Comparison of ENCODE assay signal across 1 cellular context in the genomic region with DNA sequence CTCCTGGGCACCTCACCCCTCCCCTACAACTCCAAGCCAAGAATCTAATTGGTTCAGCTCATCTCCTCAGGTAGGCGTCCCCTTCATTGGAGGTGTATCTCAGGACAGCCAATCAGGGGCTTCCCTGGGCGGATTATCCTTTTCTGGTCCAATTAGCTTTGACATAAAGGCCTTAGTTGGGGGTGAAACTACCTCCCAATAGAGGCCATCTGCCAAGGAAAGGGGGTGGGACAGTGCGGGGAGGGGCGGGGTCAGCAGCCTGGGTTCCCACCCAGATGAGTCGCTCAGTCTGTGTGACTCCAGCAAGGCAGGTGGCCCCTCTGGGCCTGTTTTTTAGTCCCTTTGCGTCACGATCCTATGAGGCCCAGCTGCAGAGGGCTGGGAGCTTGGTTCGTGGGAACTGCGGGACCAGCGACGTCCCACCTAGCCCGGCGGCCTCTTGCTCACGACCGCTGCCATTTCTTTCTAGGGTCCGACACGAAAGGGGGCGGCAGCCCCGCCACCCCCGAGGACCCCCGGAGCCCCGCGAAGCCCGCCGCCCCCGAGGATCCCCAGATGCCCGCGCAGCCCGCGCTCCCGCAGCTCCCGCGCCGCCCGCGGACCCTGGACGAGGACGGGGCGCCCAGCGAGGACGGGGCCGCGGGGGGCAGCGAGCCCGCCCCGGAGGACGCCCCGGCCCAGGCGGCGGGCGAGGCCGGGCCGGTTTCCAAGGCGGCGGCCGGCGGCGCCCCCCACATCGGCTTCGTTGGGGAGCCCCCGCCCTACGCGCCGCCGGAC.
TF ChIP-seq lines count a peak whose summit lies in the region.

No MANE protein-coding gene starts in this region.

TF ChIP-seq in SK-N-SH treated with all-trans-retinoic acid at 6 μM for 48 hours, 23 proteins besides CTCF, POLR2A, EP300 and RAD21 (continued from another document):
- TF ChIP-seq, protein P1, sequence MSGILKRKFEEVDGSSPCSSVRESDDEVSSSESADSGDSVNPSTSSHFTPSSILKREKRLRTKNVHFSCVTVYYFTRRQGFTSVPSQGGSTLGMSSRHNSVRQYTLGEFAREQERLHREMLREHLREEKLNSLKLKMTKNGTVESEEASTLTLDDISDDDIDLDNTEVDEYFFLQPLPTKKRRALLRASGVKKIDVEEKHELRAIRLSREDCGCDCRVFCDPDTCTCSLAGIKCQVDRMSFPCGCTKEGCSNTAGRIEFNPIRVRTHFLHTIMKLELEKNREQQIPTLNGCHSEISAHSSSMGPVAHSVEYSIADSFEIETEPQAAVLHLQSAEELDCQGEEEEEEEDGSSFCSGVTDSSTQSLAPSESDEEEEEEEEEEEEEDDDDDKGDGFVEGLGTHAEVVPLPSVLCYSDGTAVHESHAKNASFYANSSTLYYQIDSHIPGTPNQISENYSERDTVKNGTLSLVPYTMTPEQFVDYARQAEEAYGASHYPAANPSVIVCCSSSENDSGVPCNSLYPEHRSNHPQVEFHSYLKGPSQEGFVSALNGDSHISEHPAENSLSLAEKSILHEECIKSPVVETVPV (CRISPR knock-in tag; IDR thresholded peaks at IDR 0.05) = no peak
- no peak for TF ChIP-seq ZNF70 (CRISPR knock-in tag; IDR thresholded peaks at IDR 0.05)
- no peak for TF ChIP-seq ZNF565 (CRISPR knock-in tag; conservative IDR thresholded peaks at IDR 0.05; ENCODE audit: low read depth)
- TF ChIP-seq, protein P2, sequence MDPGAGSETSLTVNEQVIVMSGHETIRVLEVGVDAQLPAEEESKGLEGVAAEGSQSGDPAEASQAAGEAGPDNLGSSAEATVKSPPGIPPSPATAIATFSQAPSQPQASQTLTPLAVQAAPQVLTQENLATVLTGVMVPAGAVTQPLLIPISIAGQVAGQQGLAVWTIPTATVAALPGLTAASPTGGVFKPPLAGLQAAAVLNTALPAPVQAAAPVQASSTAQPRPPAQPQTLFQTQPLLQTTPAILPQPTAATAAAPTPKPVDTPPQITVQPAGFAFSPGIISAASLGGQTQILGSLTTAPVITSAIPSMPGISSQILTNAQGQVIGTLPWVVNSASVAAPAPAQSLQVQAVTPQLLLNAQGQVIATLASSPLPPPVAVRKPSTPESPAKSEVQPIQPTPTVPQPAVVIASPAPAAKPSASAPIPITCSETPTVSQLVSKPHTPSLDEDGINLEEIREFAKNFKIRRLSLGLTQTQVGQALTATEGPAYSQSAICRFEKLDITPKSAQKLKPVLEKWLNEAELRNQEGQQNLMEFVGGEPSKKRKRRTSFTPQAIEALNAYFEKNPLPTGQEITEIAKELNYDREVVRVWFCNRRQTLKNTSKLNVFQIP (CRISPR knock-in tag; IDR thresholded peaks at IDR 0.05; ENCODE audit: borderline replicate concordance, low read depth) = no peak
- no peak for TF ChIP-seq ZNF8 (CRISPR knock-in tag; IDR thresholded peaks at IDR 0.05)
- TF ChIP-seq SNAI2 (CRISPR knock-in tag; IDR thresholded peaks at IDR 0.05) = no peak
- TF ChIP-seq ZFP30 (CRISPR knock-in tag; IDR thresholded peaks at IDR 0.05) = no peak
- TF ChIP-seq TOX (CRISPR knock-in tag; IDR thresholded peaks at IDR 0.05; ENCODE audit: borderline replicate concordance) = no peak
- no peak for TF ChIP-seq OSR1 (CRISPR knock-in tag; IDR thresholded peaks at IDR 0.05)
- TF ChIP-seq, protein P3, sequence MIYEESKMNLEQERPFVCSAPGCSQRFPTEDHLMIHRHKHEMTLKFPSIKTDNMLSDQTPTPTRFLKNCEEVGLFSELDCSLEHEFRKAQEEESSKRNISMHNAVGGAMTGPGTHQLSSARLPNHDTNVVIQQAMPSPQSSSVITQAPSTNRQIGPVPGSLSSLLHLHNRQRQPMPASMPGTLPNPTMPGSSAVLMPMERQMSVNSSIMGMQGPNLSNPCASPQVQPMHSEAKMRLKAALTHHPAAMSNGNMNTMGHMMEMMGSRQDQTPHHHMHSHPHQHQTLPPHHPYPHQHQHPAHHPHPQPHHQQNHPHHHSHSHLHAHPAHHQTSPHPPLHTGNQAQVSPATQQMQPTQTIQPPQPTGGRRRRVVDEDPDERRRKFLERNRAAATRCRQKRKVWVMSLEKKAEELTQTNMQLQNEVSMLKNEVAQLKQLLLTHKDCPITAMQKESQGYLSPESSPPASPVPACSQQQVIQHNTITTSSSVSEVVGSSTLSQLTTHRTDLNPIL (CRISPR knock-in tag; IDR thresholded peaks at IDR 0.05; ENCODE audit: low read depth) = no peak
